Comparison of ENCODE assay signal across 11 cellular contexts in genomic region chr18:24987271-24987932, GRCh38.
DNase-seq lines count a peak whose midpoint lies in the region; ATAC-seq and TF ChIP-seq lines count a peak whose summit lies in the region.
"Had no signal": no experiment of that assay in that cellular context is flagged by ENCODE, and none has a peak within 500 bp of the region (broad histone marks: within the 10 kb centered on the region; RNA-seq: fewer than 3 reads in every experiment).

No MANE protein-coding gene starts in this region.

- peak overlapping the region; percentile 28 to 38 for H3K18ac ChIP-seq in mesenchymal stem cell (ENCODE audit: low read depth in 1 of 2, low read length in 2 of 2)

- H3K27me3 ChIP-seq in mesenchymal stem cell (ENCODE audit: control insufficient read depth in 1 of 2, insufficient read depth in 1 of 2, low read length in 2 of 2): no peaks in the 10 kb centered on the region
- H3K27me3 ChIP-seq in subcutaneous abdominal adipose tissue (ENCODE audit: control insufficient read depth in 5 of 5, insufficient read depth in 4 of 5, low read length in 5 of 5): no peaks in the 10 kb centered on the region

- H2BK12ac ChIP-seq in mesenchymal stem cell (ENCODE audit: low read length in 2 of 2): peak overlapping the region in 1 of 2 experiments; percentile 83

- no peak overlapping the region for H3K4me2 ChIP-seq in mesenchymal stem cell (ENCODE audit: low read length, poor library complexity, severe bottlenecking)

- H2AK5ac ChIP-seq in mesenchymal stem cell (ENCODE audit: low read length, severe bottlenecking): no peak overlapping the region

- H3K27ac ChIP-seq in mesenchymal stem cell (ENCODE audit: low read length, poor library complexity, severe bottlenecking): no peak overlapping the region
- no peak overlapping the region for H3K27ac ChIP-seq in subcutaneous abdominal adipose tissue (ENCODE audit: low read depth, low read length)

- no peak overlapping the region for H2BK5ac ChIP-seq in mesenchymal stem cell (ENCODE audit: low read depth, low read length, poor library complexity, severe bottlenecking)

- no peak for ATAC-seq in HG02623 (IDR thresholded peaks at IDR 0.05; ENCODE audit: unreplicated experiment)

- no peaks in the 10 kb centered on the region for H3K36me3 ChIP-seq in mesenchymal stem cell (ENCODE audit: control insufficient read depth in 1 of 2, insufficient read depth in 2 of 2, low read depth in 1 of 2, low read length in 2 of 2)
- H3K36me3 ChIP-seq in subcutaneous abdominal adipose tissue (ENCODE audit: control insufficient read depth in 5 of 5, insufficient read depth in 5 of 5, low read length in 5 of 5): no peaks in the 10 kb centered on the region

- H2BK120ac ChIP-seq in mesenchymal stem cell (ENCODE audit: low read depth, low read length): no peak overlapping the region

- H4K91ac ChIP-seq in mesenchymal stem cell (ENCODE audit: low read length): peak overlapping the region; percentile 25

- H3K14ac ChIP-seq in mesenchymal stem cell (ENCODE audit: low read length in 2 of 2): no peak overlapping the region

- WGBS in mesenchymal stem cell: 29% methylated on average over 3 of the region's 8 CpGs

- H3K4me1 ChIP-seq in mesenchymal stem cell (ENCODE audit: control insufficient read depth, insufficient read depth, low read depth, low read length): no peaks in the 10 kb centered on the region
- peaks cover 5 to 54% (median 39%) of the 10 kb centered on the region in 5 donors for H3K4me1 ChIP-seq in subcutaneous abdominal adipose tissue (ENCODE audit: control insufficient read depth in 5 of 5, insufficient read depth in 5 of 5, low read length in 5 of 5)

- DNase-seq in LHCN-M2 (ENCODE audit: low read depth) (peak; percentile 98), epithelial cell of esophagus (ENCODE audit: low read depth) (peak; percentile 2), mesenchymal stem cell (peak; percentile 48), NCI-H2196 treated with DMSO at 0.1 percent for 48 hours (lab: John Stamatoyannopoulos, UW; ENCODE audit: unreplicated experiment) (no peak), RPMI8226 (no peak), GDM1 (lab: John Stamatoyannopoulos, UW) (no peak)
- DNase-seq: activated B cell treated with CpG ODN at 0.5 μM for 24 hours, COR-L47, NCI-H187 treated with DMSO at 0.1 percent for 48 hours had no signal

- H3K9me3 ChIP-seq in mesenchymal stem cell (ENCODE audit: control insufficient read depth, low read length): no peaks in the 10 kb centered on the region
- no peaks in the 10 kb centered on the region for H3K9me3 ChIP-seq in subcutaneous abdominal adipose tissue (ENCODE audit: control insufficient read depth in 5 of 5, low read length in 5 of 5)

- no peak overlapping the region for H2BK15ac ChIP-seq in mesenchymal stem cell (ENCODE audit: low read depth, poor library complexity, severe bottlenecking)

- H3K4me3 ChIP-seq in epithelial cell of esophagus (ENCODE audit: low read length): no peak overlapping the region
- peak overlapping the region in 1 of 2 experiments; percentile 75 for H3K4me3 ChIP-seq in mesenchymal stem cell (ENCODE audit: insufficient read depth in 1 of 2, low read depth in 1 of 2, low read length in 2 of 2)
- peak overlapping the region; percentile 2 to 52 (median 18) for H3K4me3 ChIP-seq in subcutaneous abdominal adipose tissue (ENCODE audit: low read depth in 1 of 5, low read length in 5 of 5)

- H3K79me1 ChIP-seq in mesenchymal stem cell (replicated peaks; ENCODE audit: low read length, poor library complexity, severe bottlenecking): no peaks in the 10 kb centered on the region

- no peak for TF ChIP-seq CTCF in epithelial cell of esophagus (IDR thresholded peaks at IDR 0.05; ENCODE audit: insufficient read depth, low read depth, low read length, missing control alignments)

- no peak overlapping the region for H4K8ac ChIP-seq in mesenchymal stem cell (ENCODE audit: low read length)

- H2AFZ ChIP-seq in mesenchymal stem cell (ENCODE audit: low read depth, low read length): no peak overlapping the region

- peak overlapping the region in 1 of 2 experiments; percentile 72 for H3K4ac ChIP-seq in mesenchymal stem cell (ENCODE audit: low read depth in 1 of 2, low read length in 2 of 2)

- no peak overlapping the region for H3K23ac ChIP-seq in mesenchymal stem cell (ENCODE audit: low read length in 2 of 2)

- H3K9ac ChIP-seq in mesenchymal stem cell (ENCODE audit: low read length): peak overlapping the region; percentile 89
- H3K9ac ChIP-seq in subcutaneous abdominal adipose tissue (ENCODE audit: low read length in 5 of 5): peak overlapping the region in 1 of 5 donors; percentile 28

Comparison
In these comparisons a context has a peak if more than half of its experiments do, and no peak if none do; other contexts are left out.
1. DNase-seq: peak in LHCN-M2 (single experiment), epithelial cell of esophagus (single experiment) and mesenchymal stem cell (single experiment); none in NCI-H2196 treated with DMSO at 0.1 percent for 48 hours (single experiment), RPMI8226 (single experiment) and GDM1 (single experiment).